Comparison of ENCODE assay signal across 14 cellular contexts in genomic region chr11:74535371-74536118, GRCh38. TPM values are rescaled to one million over a fixed set of nuclear protein-coding genes. Genes with fewer than 3 reads are reported as not detected.
DNase-seq lines count a peak whose midpoint lies in the region; ATAC-seq and TF ChIP-seq lines count a peak whose summit lies in the region.
"Had no signal": no experiment of that assay in that cellular context is flagged by ENCODE, and none has a peak within 500 bp of the region (broad histone marks: within the 10 kb centered on the region; RNA-seq: fewer than 3 reads in every experiment).

No MANE protein-coding gene starts in this region.

- H3K4me1 Mint-ChIP-seq in mesothelial cell of epicardium (peaks cover 19% of the 10 kb centered on the region), type B pancreatic cell (ENCODE audit: unreplicated experiment) (peaks cover 27% of the 10 kb centered on the region)

- H3K9me3 Mint-ChIP-seq in mesothelial cell of epicardium = peaks cover 27% of the 10 kb centered on the region
- H3K9me3 Mint-ChIP-seq in type B pancreatic cell = peaks cover 7% of the 10 kb centered on the region

- H3K27ac Mint-ChIP-seq in mesothelial cell of epicardium (peak overlapping the region; percentile 55), type B pancreatic cell (peak overlapping the region; percentile 68)
- H3K27ac Mint-ChIP-seq: B cell; CD4-positive, alpha-beta memory T cell had no signal

- no peak for TF ChIP-seq CTCF in mesothelial cell of epicardium (IDR thresholded peaks at IDR 0.05; ENCODE audit: unreplicated experiment)
- TF ChIP-seq CTCF in type B pancreatic cell (conservative IDR thresholded peaks at IDR 0.05) = no peak

- DNase-seq in dermis blood vessel endothelial cell (peak; percentile 10), mesothelial cell of epicardium (ENCODE audit: low spot score in 2 of 2, unreplicated experiment in 2 of 2) (no peak), type B pancreatic cell (ENCODE audit: extremely low spot score, unreplicated experiment) (peak; percentile 29), pons (ENCODE audit: low spot score) (no peak), GM19238 (ENCODE audit: insufficient read length, low spot score) (no peak)
- DNase-seq: CD4-positive, alpha-beta memory T cell; GDM1; NCI-H1105 treated with DMSO at 0.1 percent for 48 hours; NCI-H1694 treated with DMSO at 0.1 percent for 48 hours; NCI-H526 treated with DMSO at 0.1 percent for 48 hours; OCI-M1 had no signal

- ATAC-seq in HG03175 (IDR thresholded peaks at IDR 0.05; ENCODE audit: unreplicated experiment) = no peak

- no peaks in the 10 kb centered on the region for H3K27me3 Mint-ChIP-seq in mesothelial cell of epicardium (ENCODE audit: low read depth)
- no peaks in the 10 kb centered on the region for H3K27me3 Mint-ChIP-seq in type B pancreatic cell
- H3K27me3 Mint-ChIP-seq: B cell had no signal

- no peak for TF ChIP-seq RAD21 in Ishikawa (IDR thresholded peaks at IDR 0.05; ENCODE audit: low read depth)

- no peak overlapping the region for H3K4me3 Mint-ChIP-seq in mesothelial cell of epicardium
- H3K4me3 Mint-ChIP-seq in type B pancreatic cell = no peak overlapping the region
- H3K4me3 Mint-ChIP-seq: B cell; CD4-positive, alpha-beta memory T cell had no signal

- peaks cover 10% of the 10 kb centered on the region for H3K36me3 Mint-ChIP-seq in mesothelial cell of epicardium
- no peaks in the 10 kb centered on the region for H3K36me3 Mint-ChIP-seq in type B pancreatic cell

- no peak for TF ChIP-seq EP300 in Ishikawa (IDR thresholded peaks at IDR 0.05; ENCODE audit: borderline replicate concordance)

TF ChIP-seq in Ishikawa, 13 proteins besides CTCF, POLR2A, EP300 and RAD21:
- TF ChIP-seq TEAD4 (IDR thresholded peaks at IDR 0.05) = no peak
- no peak for TF ChIP-seq EGR1 (IDR thresholded peaks at IDR 0.05)
- TF ChIP-seq, protein P1, sequence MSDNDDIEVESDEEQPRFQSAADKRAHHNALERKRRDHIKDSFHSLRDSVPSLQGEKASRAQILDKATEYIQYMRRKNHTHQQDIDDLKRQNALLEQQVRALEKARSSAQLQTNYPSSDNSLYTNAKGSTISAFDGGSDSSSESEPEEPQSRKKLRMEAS (IDR thresholded peaks at IDR 0.05) = no peak
- no peak for TF ChIP-seq YY1 (IDR thresholded peaks at IDR 0.05; ENCODE audit: low read depth)
- TF ChIP-seq, protein P2, sequence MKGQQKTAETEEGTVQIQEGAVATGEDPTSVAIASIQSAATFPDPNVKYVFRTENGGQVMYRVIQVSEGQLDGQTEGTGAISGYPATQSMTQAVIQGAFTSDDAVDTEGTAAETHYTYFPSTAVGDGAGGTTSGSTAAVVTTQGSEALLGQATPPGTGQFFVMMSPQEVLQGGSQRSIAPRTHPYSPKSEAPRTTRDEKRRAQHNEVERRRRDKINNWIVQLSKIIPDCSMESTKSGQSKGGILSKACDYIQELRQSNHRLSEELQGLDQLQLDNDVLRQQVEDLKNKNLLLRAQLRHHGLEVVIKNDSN (IDR thresholded peaks at IDR 0.05) = no peak
- no peak for TF ChIP-seq TCF12 (IDR thresholded peaks at IDR 0.05; ENCODE audit: low read depth)
- TF ChIP-seq CEBPB (IDR thresholded peaks at IDR 0.05) = no peak
- TF ChIP-seq FOXM1 (IDR thresholded peaks at IDR 0.05; ENCODE audit: borderline replicate concordance, low read depth) = 0 out of 2 replicates have a peak, but pooled peaks have one; percentile 26
- TF ChIP-seq ZBTB7A (IDR thresholded peaks at IDR 0.05; ENCODE audit: low read depth) = no peak
- TF ChIP-seq TAF1 (IDR thresholded peaks at IDR 0.05; ENCODE audit: low read depth) = no peak
- TF ChIP-seq, protein P3, sequence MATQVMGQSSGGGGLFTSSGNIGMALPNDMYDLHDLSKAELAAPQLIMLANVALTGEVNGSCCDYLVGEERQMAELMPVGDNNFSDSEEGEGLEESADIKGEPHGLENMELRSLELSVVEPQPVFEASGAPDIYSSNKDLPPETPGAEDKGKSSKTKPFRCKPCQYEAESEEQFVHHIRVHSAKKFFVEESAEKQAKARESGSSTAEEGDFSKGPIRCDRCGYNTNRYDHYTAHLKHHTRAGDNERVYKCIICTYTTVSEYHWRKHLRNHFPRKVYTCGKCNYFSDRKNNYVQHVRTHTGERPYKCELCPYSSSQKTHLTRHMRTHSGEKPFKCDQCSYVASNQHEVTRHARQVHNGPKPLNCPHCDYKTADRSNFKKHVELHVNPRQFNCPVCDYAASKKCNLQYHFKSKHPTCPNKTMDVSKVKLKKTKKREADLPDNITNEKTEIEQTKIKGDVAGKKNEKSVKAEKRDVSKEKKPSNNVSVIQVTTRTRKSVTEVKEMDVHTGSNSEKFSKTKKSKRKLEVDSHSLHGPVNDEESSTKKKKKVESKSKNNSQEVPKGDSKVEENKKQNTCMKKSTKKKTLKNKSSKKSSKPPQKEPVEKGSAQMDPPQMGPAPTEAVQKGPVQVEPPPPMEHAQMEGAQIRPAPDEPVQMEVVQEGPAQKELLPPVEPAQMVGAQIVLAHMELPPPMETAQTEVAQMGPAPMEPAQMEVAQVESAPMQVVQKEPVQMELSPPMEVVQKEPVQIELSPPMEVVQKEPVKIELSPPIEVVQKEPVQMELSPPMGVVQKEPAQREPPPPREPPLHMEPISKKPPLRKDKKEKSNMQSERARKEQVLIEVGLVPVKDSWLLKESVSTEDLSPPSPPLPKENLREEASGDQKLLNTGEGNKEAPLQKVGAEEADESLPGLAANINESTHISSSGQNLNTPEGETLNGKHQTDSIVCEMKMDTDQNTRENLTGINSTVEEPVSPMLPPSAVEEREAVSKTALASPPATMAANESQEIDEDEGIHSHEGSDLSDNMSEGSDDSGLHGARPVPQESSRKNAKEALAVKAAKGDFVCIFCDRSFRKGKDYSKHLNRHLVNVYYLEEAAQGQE (IDR thresholded peaks at IDR 0.05; ENCODE audit: low read depth) = no peak
- TF ChIP-seq NFIC (IDR thresholded peaks at IDR 0.05) = peak; percentile 44; the same call in 1 of the 2 replicates
- no peak for TF ChIP-seq CREB1 (IDR thresholded peaks at IDR 0.05; ENCODE audit: low read depth)

RNA-seq across cellular contexts. Expression of gene LIPT2, which starts 42.0 kb away (rescaled TPM):
- total RNA-seq in dermis blood vessel endothelial cell = 3.0 and 3.6 TPM in 2 replicates
- total RNA-seq in mesothelial cell of epicardium = 6.4 to 9.1 TPM (median 8.7 TPM) in 3 replicates
- total RNA-seq in type B pancreatic cell (ENCODE audit: low replicate concordance) = 5.5 and 5.6 TPM in 2 replicates

RNA-seq across cellular contexts. Expression of gene POLD3, which starts 56.8 kb away (rescaled TPM):
- total RNA-seq in dermis blood vessel endothelial cell (13.8 and 19.9 TPM in 2 replicates), mesothelial cell of epicardium (21.7 to 24.9 TPM (median 23.8 TPM) in 3 replicates), type B pancreatic cell (ENCODE audit: low replicate concordance) (19.9 and 32.9 TPM in 2 replicates)

Comparison
In these comparisons a context has a peak if more than half of its experiments do, and no peak if none do; other contexts are left out.
1. DNase-seq: peak in dermis blood vessel endothelial cell (single experiment) and type B pancreatic cell (single experiment); none in mesothelial cell of epicardium (0 of 2), pons (single experiment) and GM19238 (single experiment).